ENCODE assay signal across 9 cellular contexts in the genomic region with DNA sequence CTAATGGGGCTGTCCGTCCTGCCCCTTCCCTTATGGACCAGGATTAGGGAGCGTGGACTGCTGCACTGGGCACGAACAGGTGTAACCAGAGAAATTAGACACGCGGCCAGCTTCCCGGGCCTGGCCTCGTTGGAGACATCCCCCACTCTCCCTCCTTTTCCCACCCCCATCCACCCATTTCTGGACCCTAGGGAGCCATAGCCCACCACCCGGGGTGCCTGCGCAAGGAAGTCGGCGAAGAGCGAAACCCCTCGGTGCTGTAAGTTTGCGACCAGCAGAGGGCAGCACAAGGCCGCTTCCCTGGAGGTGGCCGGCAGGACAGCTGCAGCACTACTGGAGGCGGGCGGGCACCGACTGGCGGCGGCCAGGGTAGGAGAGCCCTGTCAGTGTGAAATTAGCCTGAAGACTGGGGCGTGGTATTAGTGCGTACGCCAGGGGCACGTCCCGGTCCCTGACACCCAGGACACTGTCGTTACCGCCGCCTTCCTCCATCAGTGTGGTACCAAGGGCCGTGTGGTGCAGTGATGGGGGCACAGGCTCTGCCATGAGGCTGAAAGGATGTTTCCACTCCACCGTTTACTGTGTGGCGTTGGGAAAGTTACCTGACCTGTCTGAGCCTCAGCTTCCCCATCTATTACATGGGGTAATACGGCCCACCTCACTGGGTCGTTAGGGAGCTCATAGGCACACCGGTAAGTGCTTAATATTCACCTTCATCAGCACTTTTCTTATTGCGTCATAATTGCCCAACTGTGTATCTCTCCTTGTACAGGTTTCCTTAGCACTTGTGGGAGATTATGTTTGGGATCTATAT.
DNase-seq lines count a peak whose midpoint lies in the region; ATAC-seq and TF ChIP-seq lines count a peak whose summit lies in the region.
"Had no signal": no experiment of that assay in that cellular context is flagged by ENCODE, and none has a peak within 500 bp of the region (broad histone marks: within the 10 kb centered on the region; RNA-seq: fewer than 3 reads in every experiment).

No MANE protein-coding gene starts in this region.

- TF ChIP-seq CTCF in GM12873 (IDR thresholded peaks at IDR 0.05; ENCODE audit: insufficient read depth, low read depth, low read length, missing control alignments) (peak; percentile 87), cardiac fibroblast (IDR thresholded peaks at IDR 0.05; ENCODE audit: low read depth, low read length) (peak; percentile 96)

- no peak overlapping the region for H3K4me3 ChIP-seq in cardiac fibroblast (replicated peaks in 1 of 2; ENCODE audit: low read depth in 2 of 2, low read length in 2 of 2)
- H3K4me3 ChIP-seq: skin epidermis had no signal

- peak; percentile 90 for ATAC-seq in HG03280 (IDR thresholded peaks at IDR 0.05; ENCODE audit: unreplicated experiment)
- no peak for ATAC-seq in GM21367 (IDR thresholded peaks at IDR 0.05; ENCODE audit: unreplicated experiment)

- DNase-seq in NCI-H510A treated with DMSO at 0.1 percent for 48 hours (lab: John Stamatoyannopoulos, UW) (peak; percentile 85), cardiac fibroblast (ENCODE audit: low read depth in 2 of 2) (peak; percentile 80 to 83), kidney glomerular epithelial cell (lab: John Stamatoyannopoulos, UW) (peak; percentile 50)
- peak; percentile 87 for DNase-seq in activated CD4-positive, CD25-positive, alpha-beta regulatory T cell treated with anti-CD3 and anti-CD28 coated beads, Interleukin-2, amount 50 U/mL, for 72 hours
- DNase-seq in stimulated activated CD4-positive, alpha-beta T cell treated with anti-CD3 and anti-CD28 coated beads, Interleukin-1b, Interleukin-23, amount 100 ng/mL, for 48 hours = peak; percentile 82
